ENCODE assay signal across 16 cellular contexts in the genomic region with DNA sequence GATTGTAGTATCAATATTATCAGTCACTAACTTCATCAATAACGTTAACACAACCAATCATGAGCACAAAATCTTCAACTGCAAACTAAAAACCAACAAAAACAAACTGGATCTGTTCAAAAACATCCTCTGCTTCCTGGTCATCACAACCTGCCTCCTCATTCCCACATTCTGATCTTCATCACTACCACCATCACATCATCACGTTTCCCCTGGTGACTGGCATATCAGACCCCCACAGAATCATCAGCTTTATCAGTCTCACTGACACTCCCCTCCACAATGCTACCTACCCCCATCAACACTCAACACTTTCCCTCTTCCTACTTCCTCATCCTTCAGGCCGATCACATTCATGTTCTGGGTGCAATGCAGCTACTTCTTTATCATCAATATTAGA. TPM values are rescaled to one million over a fixed set of nuclear protein-coding genes. Genes with fewer than 3 reads are reported as not detected.
DNase-seq lines count a peak whose midpoint lies in the region; ATAC-seq, FAIRE-seq and TF ChIP-seq lines count a peak whose summit lies in the region.
"Had no signal": no experiment of that assay in that cellular context is flagged by ENCODE, and none has a peak within 500 bp of the region (broad histone marks: within the 10 kb centered on the region; RNA-seq: fewer than 3 reads in every experiment).

No MANE protein-coding gene starts in this region.

- H3K27ac ChIP-seq in OCI-LY1 (ENCODE audit: low read depth, low read length, poor library complexity, severe bottlenecking), result peak overlapping the region; percentile 94
- peak overlapping the region; percentile 54 for H3K27ac ChIP-seq in GM12878 (ENCODE audit: control insufficient read depth, insufficient read depth)
- H3K27ac ChIP-seq: BLaER1, brain microvascular endothelial cell, gastrocnemius medialis, WERI-Rb-1 had no signal

- H3K4me3 ChIP-seq in OCI-LY1 (ENCODE audit: low read depth, low read length, poor library complexity, severe bottlenecking), result peak overlapping the region; percentile 27
- peak overlapping the region; percentile 11; the same call in 1 of the 2 replicates for H3K4me3 ChIP-seq in GM12878
- H3K4me3 ChIP-seq: BLaER1, gastrocnemius medialis, HAP-1 had no signal

- H4K20me1 ChIP-seq in OCI-LY1 (ENCODE audit: insufficient read depth, low read length) (no peaks in the 10 kb centered on the region), GM12878 (ENCODE audit: control insufficient read depth, insufficient read depth) (no peaks in the 10 kb centered on the region)

- H3K36me3 Mint-ChIP-seq in Calu3 (ENCODE audit: insufficient read depth, unreplicated experiment) (peaks cover 12% of the 10 kb centered on the region), natural killer cell (no peaks in the 10 kb centered on the region)

- intact Hi-C loops in Calu3 (cut with micrococcal nuclease; ENCODE audit: unreplicated experiment), result loop anchor here (2.0 to 10.0 kb wide), 2 partner anchors 63 to 99 kb away; no protein-coding TSS in a partner anchor
- intact Hi-C loops in GM12878 (cut with micrococcal nuclease; ENCODE audit: unreplicated experiment), result no loop called here
- intact Hi-C loops in natural killer cell (cut with micrococcal nuclease), result loop anchor here (5.0 kb wide), 1 partner anchor 35 kb away; no protein-coding TSS in a partner anchor

- H3K9ac ChIP-seq in OCI-LY1 (ENCODE audit: low read length), result peak overlapping the region; percentile 50
- no peak overlapping the region for H3K9ac ChIP-seq in GM12878 (ENCODE audit: control insufficient read depth, insufficient read depth, low read length)
- H3K9ac ChIP-seq: BLaER1 had no signal

- H3K4me1 Mint-ChIP-seq in Calu3 (ENCODE audit: low read depth, unreplicated experiment) (peaks cover 48% of the 10 kb centered on the region), natural killer cell (peaks cover 84 to 86% of the 10 kb centered on the region in 2 donors)

- TF ChIP-seq RAD21 in GM12878 (IDR thresholded peaks at IDR 0.05; ENCODE audit: insufficient read depth, low read depth, low read length), result no peak

- H3K9me2 ChIP-seq in OCI-LY1 (ENCODE audit: low read depth, low read length), result no peaks in the 10 kb centered on the region

- no TSS peak for BruUV-seq in Calu3 (replicated peaks; lab: Mats Ljungman, UMichigan)
- BruUV-seq in GM12878 (replicated peaks; lab: Mats Ljungman, UMichigan), result no TSS peak

- H3K27ac Mint-ChIP-seq in Calu3 (ENCODE audit: unreplicated experiment), result no peak overlapping the region
- peak overlapping the region; percentile 68 to 92 for H3K27ac Mint-ChIP-seq in natural killer cell

- 20% methylated on average over 3 of the region's 3 CpGs for WGBS in GM12878 (ENCODE audit: insufficient coverage, insufficient replicate concordance, low lambda C conversion rate, missing lambda C conversion rate)

- H3K27me3 Mint-ChIP-seq in Calu3 (ENCODE audit: unreplicated experiment), result no peaks in the 10 kb centered on the region
- H3K27me3 Mint-ChIP-seq in natural killer cell (ENCODE audit: low read depth in 2 of 2), result no peaks in the 10 kb centered on the region

- RAD21 ChIA-PET in GM12878 (lab: Charles Lee; ENCODE audit: unreplicated experiment), result interaction anchor here (0.9 to 1.8 kb wide), 4 partner anchors 8 to 45 kb away, joined by 3 to 7 read pairs (median 6); no protein-coding TSS in a partner anchor

- no peak for ATAC-seq in GM12878
- no peak for ATAC-seq in natural killer cell
- ATAC-seq in GM21528 (IDR thresholded peaks at IDR 0.05; ENCODE audit: low FRiP score, unreplicated experiment), result no peak
- ATAC-seq: activated T-cell treated with anti-CD3 and anti-CD28 coated beads, Interleukin-2, amount 50 U/mL, for 4 hours; gastrocnemius medialis had no signal

- in situ Hi-C loops in GM12878 (cut with MboI), result no loop called here

- H3K9me3 Mint-ChIP-seq in Calu3 (ENCODE audit: low read depth, unreplicated experiment), result no peaks in the 10 kb centered on the region
- peaks cover 0 to 4% of the 10 kb centered on the region in 2 donors for H3K9me3 Mint-ChIP-seq in natural killer cell
- H3K9me3 Mint-ChIP-seq: activated T-cell treated with anti-CD3 and anti-CD28 coated beads, Interleukin-2, amount 50 U/mL, for 4 hours had no signal

- CTCF ChIA-PET in Calu3 (lab: Charles Lee) (no interaction called here), GM12878 (lab: Yijun Ruan, JAX) (interaction anchor here (0.7 to 4.4 kb wide), 10 partner anchors 9 to 164 kb away, joined by 3 to 26 read pairs (median 5); a partner anchor contains a TSS)

- peak overlapping the region; percentile 0 for H3K4me3 Mint-ChIP-seq in Calu3 (ENCODE audit: low read depth, unreplicated experiment)
- peak overlapping the region; percentile 63 for H3K4me3 Mint-ChIP-seq in natural killer cell
- H3K4me3 Mint-ChIP-seq: activated T-cell treated with anti-CD3 and anti-CD28 coated beads, Interleukin-2, amount 50 U/mL, for 4 hours had no signal

- SMC1A ChIA-PET in GM12878 (lab: Charles Lee; ENCODE audit: uncharacterized antibody, unreplicated experiment), result interaction anchor here (0.8 to 6.1 kb wide), 10 partner anchors 9 to 199 kb away, joined by 3 to 30 read pairs (median 6); a partner anchor contains a TSS

- DNase-seq in Calu3 (no peak), GM12878 (ENCODE audit: low read depth, low spot score) (no peak), natural killer cell (no peak), DMS79 (lab: John Stamatoyannopoulos, UW) (no peak), SW480 (ENCODE audit: low spot score) (no peak)
- DNase-seq: activated T-cell treated with anti-CD3 and anti-CD28 coated beads, Interleukin-2, amount 50 U/mL, for 4 hours; brain microvascular endothelial cell; gastrocnemius medialis; NCI-H2029; NK-92 treated with Interleukin-12 subunit alpha and Interleukin-12 subunit beta, amount 100 ng/mL, for 24 hours; stimulated activated CD4-positive, alpha-beta T cell treated with anti-CD3 and anti-CD28 coated beads, Interleukin-1b, Interleukin-23, amount 100 ng/mL, for 48 hours; WERI-Rb-1 had no signal

- peak; percentile 65 for FAIRE-seq in GM12878 (lab: Jason Lieb, UNC)

- H3K4me1 ChIP-seq in OCI-LY1 (ENCODE audit: insufficient read depth, low read length, severe bottlenecking) (peaks cover 68% of the 10 kb centered on the region), GM12878 (ENCODE audit: control insufficient read depth, insufficient read depth, low read length) (peaks cover 46% of the 10 kb centered on the region)
- H3K4me1 ChIP-seq: HAP-1 had no signal

- H3F3A ChIP-seq in OCI-LY1 (ENCODE audit: insufficient read depth, low read length), result 0 out of 2 replicates have a peak, but pooled peaks cover 7% of the 10 kb centered on the region

- no peak for TF ChIP-seq CTCF in Calu3 (IDR thresholded peaks at IDR 0.05; ENCODE audit: unreplicated experiment)
- no peak for TF ChIP-seq CTCF in OCI-LY1 (IDR thresholded peaks at IDR 0.05; ENCODE audit: low read length)
- no peak for TF ChIP-seq CTCF in GM12878 (IDR thresholded peaks at IDR 0.05 in 2 of 3, conservative IDR thresholded peaks at IDR 0.05 in 1 of 3; ENCODE audit: control insufficient read depth in 2 of 3, extremely low read depth in 1 of 3, insufficient read depth in 1 of 3, low read depth in 3 of 3, low read length in 3 of 3)
- no peak for TF ChIP-seq CTCF in natural killer cell (IDR thresholded peaks at IDR 0.05)

- H3K4me2 ChIP-seq in OCI-LY1 (ENCODE audit: low read length), result peak overlapping the region; percentile 57
- H3K4me2 ChIP-seq in GM12878 (ENCODE audit: control insufficient read depth, insufficient read depth), result peak overlapping the region; percentile 67
- H3K4me2 ChIP-seq: BLaER1 had no signal

- H3K79me2 ChIP-seq in OCI-LY1 (ENCODE audit: insufficient read depth, low read length) (peaks cover 28% of the 10 kb centered on the region), GM12878 (ENCODE audit: control insufficient read depth, insufficient read depth, low read length) (peaks cover 26% of the 10 kb centered on the region)

- POLR2A ChIA-PET in GM12878 (lab: Charles Lee), result interaction anchor here (0.6 to 1.4 kb wide), 5 partner anchors 8 to 266 kb away, joined by 3 to 6 read pairs (median 4); a partner anchor contains a TSS

- no peaks in the 10 kb centered on the region for H3K27me3 ChIP-seq in OCI-LY1 (ENCODE audit: insufficient read depth, low read length)
- H3K27me3 ChIP-seq in GM12878 (replicated peaks in 1 of 2; ENCODE audit: control insufficient read depth in 2 of 2, insufficient read depth in 2 of 2, low read length in 1 of 2), result no peaks in the 10 kb centered on the region
- H3K27me3 ChIP-seq: BLaER1, brain microvascular endothelial cell, gastrocnemius medialis had no signal

- H3K36me3 ChIP-seq in OCI-LY1 (ENCODE audit: insufficient read depth, low read length), result peaks cover 54% of the 10 kb centered on the region
- peaks cover 0 to 6% of the 10 kb centered on the region in 2 experiments; a peak in 1 of 4 replicates for H3K36me3 ChIP-seq in GM12878 (ENCODE audit: control insufficient read depth in 2 of 2, insufficient read depth in 2 of 2, low read length in 1 of 2)

- H3K9me3 ChIP-seq in OCI-LY1 (ENCODE audit: low read length) (no peaks in the 10 kb centered on the region), GM12878 (replicated peaks; ENCODE audit: control insufficient read depth, insufficient read depth, low read length) (peaks cover 4% of the 10 kb centered on the region; the same call in 2 of the 3 replicates)
- H3K9me3 ChIP-seq: gastrocnemius medialis, HAP-1 had no signal

- TF ChIP-seq EP300 in GM12878 (IDR thresholded peaks at IDR 0.05; ENCODE audit: borderline replicate concordance in 1 of 2, control insufficient read depth in 1 of 2, low read depth in 2 of 2, low read length in 2 of 2), result no peak

- TF ChIP-seq POLR2A in GM12878 (IDR thresholded peaks at IDR 0.05; ENCODE audit: low read depth, low read length), result no peak

- H2AFZ ChIP-seq in OCI-LY1 (ENCODE audit: low read length) (no peak overlapping the region), GM12878 (ENCODE audit: control insufficient read depth, low read depth, low read length) (no peak overlapping the region)

RNA-seq across cellular contexts. Expression of a gene that starts 11.4 kb away (rescaled TPM):
- 50.0 and 63.4 TPM in 2 replicates for total RNA-seq in Calu3 (2022)
- 237 and 270 TPM in 2 replicates for total RNA-seq in GM12878 (2013; cell fraction: nucleolus; rRNA removed)
- total RNA-seq in GM12878 (2014; rRNA removed), result 52.7 and 53.0 TPM in 2 replicates
- total RNA-seq in GM12878 (2014; rRNA removed; fragmentation: Illumina TruSeq; extraction: Trizol), result 39.1 and 42.4 TPM in 2 replicates
- 43.7 and 44.6 TPM in 2 replicates for total RNA-seq in GM12878 (2021)
- polyA plus RNA-seq in GM12878 (2011; ENCODE audit: low read depth), result 23.4 TPM
- polyA plus RNA-seq in GM12878 (2011; rRNA removed), result 76.8 and 108 TPM in 2 replicates
- 237 and 264 TPM in 2 replicates for polyA plus RNA-seq in GM12878 (2011; cell fraction: cytosol; rRNA removed)
- polyA plus RNA-seq in GM12878 (2011; cell fraction: nucleus; rRNA removed), result 313 and 376 TPM in 2 replicates
- polyA plus RNA-seq in GM12878 (2012), result 32.7 and 38.4 TPM in 2 replicates
- polyA plus RNA-seq in GM12878 (2014; fragmentation: Illumina TruSeq; extraction: Trizol), result 50.7 and 60.8 TPM in 2 replicates
- polyA plus RNA-seq in GM12878 (2014; fragmentation: Nextera tagmentation; extraction: Ambion mirVana), result 10 to 100 TPM; 22.7 to 28.4 TPM
- polyA plus RNA-seq in GM12878 (2014; rRNA removed), result 50.0 and 69.7 TPM in 2 replicates
- polyA plus RNA-seq in GM12878 (2016; fragmentation: Nextera tagmentation; extraction: Ambion mirVana), result 10 to 100 TPM; 30.4 to 32.1 TPM
- polyA minus RNA-seq in GM12878 (2011; rRNA and poly(A)+ RNA removed), result 315 and 408 TPM in 2 replicates
- polyA minus RNA-seq in GM12878 (2011; cell fraction: cytosol; rRNA and poly(A)+ RNA removed), result 52.9 and 60.5 TPM in 2 replicates
- polyA minus RNA-seq in GM12878 (2011; cell fraction: nucleus; rRNA and poly(A)+ RNA removed), result 135 and 144 TPM in 2 replicates
- 100 to 1,000 TPM; 102 to 118 (median 106) TPM for total RNA-seq in natural killer cell
